In the genomic region with DNA sequence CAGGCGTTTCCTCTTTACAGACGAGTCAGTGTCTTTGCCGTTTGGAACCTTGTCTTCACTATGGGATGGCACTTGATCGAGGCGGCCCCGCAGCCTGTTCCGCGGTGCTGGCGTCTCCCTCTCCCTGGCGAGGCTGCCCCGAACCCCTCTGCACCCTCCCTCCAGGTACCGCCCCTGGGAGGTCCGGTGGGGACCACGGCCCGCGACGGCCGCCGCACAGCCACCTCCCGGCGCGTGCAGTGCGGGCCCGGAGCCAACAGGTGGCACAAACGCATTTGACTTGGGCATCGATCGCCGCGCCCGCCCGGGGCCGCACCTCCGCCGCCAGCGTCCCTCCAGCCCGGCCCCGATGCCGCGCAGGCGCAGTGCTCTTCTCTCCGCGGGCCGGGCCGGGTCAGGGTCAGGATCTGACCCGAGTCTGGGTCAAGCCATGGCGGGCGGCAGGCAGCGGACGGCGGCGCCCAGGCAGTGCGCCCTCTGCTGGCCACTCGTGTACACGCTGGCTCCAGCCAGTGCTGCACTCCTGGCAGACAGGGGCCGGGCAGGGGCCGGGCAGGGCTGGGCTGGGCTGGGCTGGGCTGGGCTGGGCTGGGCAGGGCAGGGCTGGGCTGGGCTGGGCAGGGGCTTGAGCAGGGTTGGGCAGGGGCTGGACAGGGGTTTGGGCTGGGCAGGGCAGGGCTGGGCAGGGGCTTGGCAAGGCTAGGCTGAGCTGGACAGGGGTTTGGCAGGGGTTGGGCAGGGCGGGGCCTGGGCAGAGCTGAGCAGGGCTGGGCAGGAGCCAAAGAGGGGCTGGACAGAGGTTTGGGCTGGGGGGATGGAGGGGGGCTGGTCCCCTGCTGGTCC, we compare ENCODE assay signal across 8 cellular contexts.
DNase-seq lines count a peak whose midpoint lies in the region; ATAC-seq and TF ChIP-seq lines count a peak whose summit lies in the region.

No MANE protein-coding gene starts in this region.

- peaks cover 0 to 4% of the 10 kb centered on the region in 2 experiments for H3K4me1 ChIP-seq in trophoblast cell (ENCODE audit: control insufficient read depth in 1 of 2, insufficient read depth in 2 of 2, low read length in 2 of 2)
- peaks cover 4 to 14% (median 12%) of the 10 kb centered on the region in 4 donors for H3K4me1 ChIP-seq in upper lobe of left lung

- peak; percentile 86 to 94 (median 92) for TF ChIP-seq CTCF in upper lobe of left lung (IDR thresholded peaks at IDR 0.05)

- H4K91ac ChIP-seq in trophoblast cell (ENCODE audit: low read depth, low read length), result no peak overlapping the region

- no peak overlapping the region for H3K18ac ChIP-seq in trophoblast cell (ENCODE audit: low read length)

- H3K4ac ChIP-seq in trophoblast cell (ENCODE audit: low read depth, low read length), result no peak overlapping the region

- TF ChIP-seq EP300 in upper lobe of left lung (IDR thresholded peaks at IDR 0.05), result no peak

- H3K9me3 ChIP-seq in trophoblast cell (ENCODE audit: insufficient read depth, low read depth, low read length) (no peaks in the 10 kb centered on the region), upper lobe of left lung (no peaks in the 10 kb centered on the region)

- H3K23ac ChIP-seq in trophoblast cell (ENCODE audit: low read length), result no peak overlapping the region

- peak overlapping the region; percentile 13 for H2BK12ac ChIP-seq in trophoblast cell (ENCODE audit: low read length)

- H3K4me2 ChIP-seq in trophoblast cell (ENCODE audit: low read length), result peak overlapping the region; percentile 96

- no peaks in the 10 kb centered on the region for H3K79me1 ChIP-seq in trophoblast cell (ENCODE audit: low read length)

- peak overlapping the region; percentile 13 for H4K8ac ChIP-seq in trophoblast cell (ENCODE audit: low read depth, low read length)

- no peak overlapping the region for H2BK5ac ChIP-seq in trophoblast cell (ENCODE audit: low read depth, low read length, poor library complexity)

- H4K12ac ChIP-seq in trophoblast cell (ENCODE audit: low read depth, low read length), result peak overlapping the region; percentile 59

- ATAC-seq in GM19467 (IDR thresholded peaks at IDR 0.05; ENCODE audit: unreplicated experiment) (peak; percentile 94), upper lobe of left lung (ENCODE audit: low FRiP score in 2 of 2) (peak; percentile 91 to 96)

- no CpG with 5 or more reads among the region's 57 CpGs for WGBS in trophoblast cell (ENCODE audit: extremely low coverage, insufficient coverage, insufficient read length)
- whole genome bisulfite sequencing in upper lobe of left lung, 2 donors, result 6 to 9% methylated on average over 13 to 16 of the region's 57 CpGs

- peak overlapping the region; percentile 92 for H2AFZ ChIP-seq in trophoblast cell (ENCODE audit: insufficient read depth, low read length, poor library complexity)

- H3K4me3 ChIP-seq in trophoblast cell (ENCODE audit: low read depth, low read length) (peak overlapping the region; percentile 72), upper lobe of left lung (peak overlapping the region; percentile 19 to 53 (median 44))

- H3K9ac ChIP-seq in trophoblast cell (ENCODE audit: low read length), result peak overlapping the region; percentile 1

- H3K79me2 ChIP-seq in trophoblast cell (ENCODE audit: control insufficient read depth, insufficient read depth, low read length, poor library complexity), result no peaks in the 10 kb centered on the region

- H3K36me3 ChIP-seq in trophoblast cell (ENCODE audit: control insufficient read depth in 1 of 2, insufficient read depth in 2 of 2, low read length in 2 of 2) (no peaks in the 10 kb centered on the region), upper lobe of left lung (no peaks in the 10 kb centered on the region)

- no peak for TF ChIP-seq POLR2A in upper lobe of left lung (IDR thresholded peaks at IDR 0.05)

- H2AK5ac ChIP-seq in trophoblast cell (ENCODE audit: low read length), result no peak overlapping the region

- H2BK120ac ChIP-seq in trophoblast cell (ENCODE audit: insufficient read depth, low read length, poor library complexity), result no peak overlapping the region

- H3K27ac ChIP-seq in trophoblast cell (ENCODE audit: low read depth, low read length), result no peak overlapping the region
- no peak overlapping the region for H3K27ac ChIP-seq in upper lobe of left lung

- DNase-seq in CMK (ENCODE audit: low read depth) (peak; percentile 34), HK-2 (ENCODE audit: unreplicated experiment) (peak; percentile 78), RPMI7951 (ENCODE audit: low read depth) (peak; percentile 15), glomerular visceral epithelial cell (ENCODE audit: extremely low spot score) (peak; percentile 31), trophoblast cell (peak; percentile 21 to 73), upper lobe of left lung (peak; percentile 77 to 94)
- peak; percentile 30 for DNase-seq in activated gamma-delta T cell treated with anti-CD3 and anti-CD28 coated beads, Interleukin-2, amount 50 U/mL, for 16 hours (ENCODE audit: low read depth)

- H3K14ac ChIP-seq in trophoblast cell (ENCODE audit: low read length), result no peak overlapping the region

- H3K27me3 ChIP-seq in trophoblast cell (ENCODE audit: insufficient read depth, low read length) (no peaks in the 10 kb centered on the region), upper lobe of left lung (no peaks in the 10 kb centered on the region)

Comparison
In these comparisons a context has a peak if more than half of its experiments do, and no peak if none do; other contexts are left out.
1. DNase-seq: peak in every context shown above with its lines; median percentile 86 in upper lobe of left lung; 78 in HK-2; 47 in trophoblast cell; 34 in CMK; 31 in glomerular visceral epithelial cell; 30 in activated gamma-delta T cell treated with anti-CD3 and anti-CD28 coated beads, Interleukin-2, amount 50 U/mL, for 16 hours; 15 in RPMI7951.